1 cellular context compared by ENCODE assay signal in genomic region chr11:69540118-69541000, GRCh38.
TF ChIP-seq lines count a peak whose summit lies in the region.

No MANE protein-coding gene starts in this region.

TF ChIP-seq in H1, 55 proteins besides CTCF, POLR2A, EP300 and RAD21 (continued from another document):
- no peak for TF ChIP-seq GABPA (IDR thresholded peaks at IDR 0.05; ENCODE audit: borderline replicate concordance, insufficient read depth, low read length)
- TF ChIP-seq USF2 (IDR thresholded peaks at IDR 0.05; ENCODE audit: low read length): no peak
- TF ChIP-seq MAFK (IDR thresholded peaks at IDR 0.05; ENCODE audit: low read depth, low read length): no peak
- no peak for TF ChIP-seq SIX5 (IDR thresholded peaks at IDR 0.05; ENCODE audit: low read depth, low read length)
- TF ChIP-seq HDAC6 (IDR thresholded peaks at IDR 0.05; ENCODE audit: low read depth, low read length): no peak
- TF ChIP-seq KDM4A (IDR thresholded peaks at IDR 0.05; ENCODE audit: low read depth, low read length, severe bottlenecking): no peak
- TF ChIP-seq EZH2 (IDR thresholded peaks at IDR 0.05; ENCODE audit: low read depth, low read length, severe bottlenecking): no peak
- no peak for TF ChIP-seq EGR1 (IDR thresholded peaks at IDR 0.05; ENCODE audit: borderline replicate concordance, low read depth, low read length)
- TF ChIP-seq TCF12 (IDR thresholded peaks at IDR 0.05; ENCODE audit: low read depth, low read length): no peak
- no peak for TF ChIP-seq TAF1 (IDR thresholded peaks at IDR 0.05; ENCODE audit: low read depth, low read length)
- TF ChIP-seq, protein P1, sequence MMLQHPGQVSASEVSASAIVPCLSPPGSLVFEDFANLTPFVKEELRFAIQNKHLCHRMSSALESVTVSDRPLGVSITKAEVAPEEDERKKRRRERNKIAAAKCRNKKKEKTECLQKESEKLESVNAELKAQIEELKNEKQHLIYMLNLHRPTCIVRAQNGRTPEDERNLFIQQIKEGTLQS (IDR thresholded peaks at IDR 0.05; ENCODE audit: insufficient read depth, low read depth, low read length): no peak
- TF ChIP-seq RBBP5 (IDR thresholded peaks at IDR 0.05; ENCODE audit: borderline replicate concordance, low read depth, low read length): no peak
TF ChIP-seq in H1: peak in this region for 0.
